8 cellular contexts compared by ENCODE assay signal in genomic region chr1:52348704-52349301, GRCh38. TPM values are rescaled to one million over a fixed set of nuclear protein-coding genes. Genes with fewer than 3 reads are reported as not detected.
DNase-seq lines count a peak whose midpoint lies in the region; ATAC-seq and TF ChIP-seq lines count a peak whose summit lies in the region.

No MANE protein-coding gene starts in this region.

- peaks cover 20% of the 10 kb centered on the region for H3K36me3 ChIP-seq in CD4-positive, CD25-positive, alpha-beta regulatory T cell (ENCODE audit: control insufficient read depth, insufficient read depth, low read length)
- peaks cover 13% of the 10 kb centered on the region for H3K36me3 ChIP-seq in mammary epithelial cell (ENCODE audit: insufficient read depth, low read length)
- peaks cover 61% of the 10 kb centered on the region for H3K36me3 ChIP-seq in lower lobe of right lung

- H3K4me2 ChIP-seq in mammary epithelial cell (ENCODE audit: insufficient read depth, low read depth, low read length): no peak overlapping the region

- ATAC-seq in CD4-positive, CD25-positive, alpha-beta regulatory T cell (ENCODE audit: low read depth in 2 of 2): peak in 1 of 2 donors; percentile 28
- ATAC-seq in lower lobe of right lung (peak; percentile 29 to 31), HG03135 (IDR thresholded peaks at IDR 0.05; ENCODE audit: unreplicated experiment) (no peak), HG02571 (IDR thresholded peaks at IDR 0.05; ENCODE audit: unreplicated experiment) (no peak), GM19455 (IDR thresholded peaks at IDR 0.05; ENCODE audit: unreplicated experiment) (no peak)

- no peaks in the 10 kb centered on the region for H3K4me1 ChIP-seq in CD4-positive, CD25-positive, alpha-beta regulatory T cell (ENCODE audit: control insufficient read depth, insufficient read depth, low read length, poor library complexity, severe bottlenecking)
- H3K4me1 ChIP-seq in mammary epithelial cell (ENCODE audit: insufficient read depth, low read length) (peaks cover 5% of the 10 kb centered on the region), lower lobe of right lung (no peaks in the 10 kb centered on the region)

- no peak overlapping the region for H2AFZ ChIP-seq in mammary epithelial cell (ENCODE audit: low read depth, low read length)

- peak in 1 of 3 donors; percentile 11 for DNase-seq in CD4-positive, CD25-positive, alpha-beta regulatory T cell
- DNase-seq in mammary epithelial cell: peak; percentile 28
- no peak for DNase-seq in lower lobe of right lung
- DNase-seq in A172 (ENCODE audit: low spot score): no peak

- no peaks in the 10 kb centered on the region for H3K27me3 Mint-ChIP-seq in CD4-positive, CD25-positive, alpha-beta regulatory T cell

- H3K4me1 Mint-ChIP-seq in CD4-positive, CD25-positive, alpha-beta regulatory T cell: peaks cover 0 to 3% (median 0%) of the 10 kb centered on the region in 4 donors

- BruUV-seq in mammary epithelial cell (replicated peaks; lab: Mats Ljungman, UMichigan): no TSS peak

- TF ChIP-seq CTCF in mammary epithelial cell (conservative IDR thresholded peaks at IDR 0.05 in 1 of 2, IDR thresholded peaks at IDR 0.05 in 1 of 2; ENCODE audit: extremely low read depth in 1 of 2, insufficient read depth in 1 of 2, low read depth in 1 of 2, low read length in 2 of 2): peak; percentile 25 to 56
- TF ChIP-seq CTCF in lower lobe of right lung (IDR thresholded peaks at IDR 0.05): peak; percentile 13

- no peak overlapping the region for H3K27ac ChIP-seq in CD4-positive, CD25-positive, alpha-beta regulatory T cell (ENCODE audit: insufficient read depth, low read length, poor library complexity, severe bottlenecking)
- H3K27ac ChIP-seq in mammary epithelial cell (ENCODE audit: insufficient read depth, low read depth, low read length): no peak overlapping the region
- H3K27ac ChIP-seq in lower lobe of right lung: no peak overlapping the region

- no peaks in the 10 kb centered on the region for H3K9me3 Mint-ChIP-seq in CD4-positive, CD25-positive, alpha-beta regulatory T cell

- TF ChIP-seq EP300 in Ishikawa (IDR thresholded peaks at IDR 0.05; ENCODE audit: borderline replicate concordance): no peak

- peak overlapping the region in 2 of 3 donors; percentile 26 to 49 for H3K27ac Mint-ChIP-seq in CD4-positive, CD25-positive, alpha-beta regulatory T cell

- CTCF ChIA-PET in mammary epithelial cell (lab: Charles Lee; ENCODE audit: low non-redundant PET): interaction anchor here (0.5 to 1.1 kb wide), 3 partner anchors 218 to 222 kb away, joined by 3 to 4 read pairs (median 4); no protein-coding TSS in a partner anchor

- no peak overlapping the region for H3K4me3 Mint-ChIP-seq in CD4-positive, CD25-positive, alpha-beta regulatory T cell

- in situ Hi-C loops in mammary epithelial cell (cut with MboI; ENCODE audit: low sequenced_read_pairs in 2 of 2): no loop called here

- H4K20me1 ChIP-seq in mammary epithelial cell (ENCODE audit: insufficient read depth, low read length): no peaks in the 10 kb centered on the region

- H3K36me3 Mint-ChIP-seq in CD4-positive, CD25-positive, alpha-beta regulatory T cell: peaks cover 16% of the 10 kb centered on the region

- dilution Hi-C loops in mammary epithelial cell (cut with HindIII; ENCODE audit: low sequenced_read_pairs): no loop called here

- 48% methylated on average over 5 of the region's 8 CpGs for WGBS in mammary epithelial cell (ENCODE audit: low coverage, missing lambda C conversion rate)

- intact Hi-C loops in mammary epithelial cell (cut with micrococcal nuclease) (loop anchor here (1.0 kb wide), 1 partner anchor 222 kb away; no protein-coding TSS in a partner anchor), lower lobe of right lung (cut with DNase I) (no loop called here)

- H3K27me3 ChIP-seq in CD4-positive, CD25-positive, alpha-beta regulatory T cell (ENCODE audit: control insufficient read depth, insufficient read depth, low read length): no peaks in the 10 kb centered on the region
- H3K27me3 ChIP-seq in mammary epithelial cell (ENCODE audit: insufficient read depth, low read length) (no peaks in the 10 kb centered on the region), lower lobe of right lung (ENCODE audit: low read depth) (no peaks in the 10 kb centered on the region)

- H3K4me3 ChIP-seq in CD4-positive, CD25-positive, alpha-beta regulatory T cell (ENCODE audit: low read depth, low read length): no peak overlapping the region
- H3K4me3 ChIP-seq in mammary epithelial cell (replicated peaks in 1 of 3; ENCODE audit: insufficient read depth in 1 of 3, low read depth in 2 of 3, low read length in 3 of 3): no peak overlapping the region
- H3K4me3 ChIP-seq in lower lobe of right lung: no peak overlapping the region

- H3K79me2 ChIP-seq in mammary epithelial cell (ENCODE audit: insufficient read depth, low read length): no peaks in the 10 kb centered on the region

- no peak overlapping the region for H3K9ac ChIP-seq in mammary epithelial cell (ENCODE audit: insufficient read depth, low read length)

- H3K9me3 ChIP-seq in CD4-positive, CD25-positive, alpha-beta regulatory T cell (ENCODE audit: control insufficient read depth in 2 of 2, low read length in 2 of 2): no peaks in the 10 kb centered on the region
- H3K9me3 ChIP-seq in mammary epithelial cell (replicated peaks; ENCODE audit: insufficient read depth, low read length) (no peaks in the 10 kb centered on the region), lower lobe of right lung (no peaks in the 10 kb centered on the region)

- peak; percentile 54 for TF ChIP-seq RAD21 in Ishikawa (IDR thresholded peaks at IDR 0.05; ENCODE audit: low read depth)

TF ChIP-seq in Ishikawa, 13 proteins besides CTCF, POLR2A, EP300 and RAD21:
- TF ChIP-seq YY1 (IDR thresholded peaks at IDR 0.05; ENCODE audit: low read depth): no peak
- TF ChIP-seq CREB1 (IDR thresholded peaks at IDR 0.05; ENCODE audit: low read depth): no peak
- no peak for TF ChIP-seq ZBTB7A (IDR thresholded peaks at IDR 0.05; ENCODE audit: low read depth)
- TF ChIP-seq TCF12 (IDR thresholded peaks at IDR 0.05; ENCODE audit: low read depth): no peak
- TF ChIP-seq TAF1 (IDR thresholded peaks at IDR 0.05; ENCODE audit: low read depth): no peak
- no peak for TF ChIP-seq MAX (IDR thresholded peaks at IDR 0.05)
- no peak for TF ChIP-seq REST (IDR thresholded peaks at IDR 0.05; ENCODE audit: low read depth)
- TF ChIP-seq USF1 (IDR thresholded peaks at IDR 0.05): no peak
- TF ChIP-seq TEAD4 (IDR thresholded peaks at IDR 0.05): no peak
- no peak for TF ChIP-seq EGR1 (IDR thresholded peaks at IDR 0.05)
- no peak for TF ChIP-seq NFIC (IDR thresholded peaks at IDR 0.05)
- TF ChIP-seq CEBPB (IDR thresholded peaks at IDR 0.05): no peak
TF ChIP-seq in Ishikawa: peak in this region for 0.

RNA-seq across cellular contexts. Expression of gene CC2D1B, which starts 17.2 kb away (rescaled TPM):
- total RNA-seq in CD4-positive, CD25-positive, alpha-beta regulatory T cell: 51.4 TPM
- 10 to 100 TPM in 1 of 4 donors, 1 to 10 TPM in 3; 4.1 to 11.7 (median 5.8) TPM for polyA plus RNA-seq in CD4-positive, CD25-positive, alpha-beta regulatory T cell
- 10 to 100 TPM; 28.1 to 31.0 TPM for total RNA-seq in mammary epithelial cell
- 13.8 TPM for polyA plus RNA-seq in mammary epithelial cell
- 27.5 TPM for polyA minus RNA-seq in mammary epithelial cell
- 44.5 TPM for total RNA-seq in lower lobe of right lung
- 44.3 and 48.9 TPM in 2 replicates for total RNA-seq in A172 (2014; rRNA removed; shearing (Covaris generic))

RNA-seq across cellular contexts. Expression of gene ORC1, which starts 55.4 kb away (rescaled TPM):
- total RNA-seq in CD4-positive, CD25-positive, alpha-beta regulatory T cell: 3.0 TPM
- 1 to 10 TPM in 3 of 4 donors, under 1 TPM in 1; 0.32 to 2.4 (median 1.5) TPM for polyA plus RNA-seq in CD4-positive, CD25-positive, alpha-beta regulatory T cell
- total RNA-seq in mammary epithelial cell: 1 to 10 TPM; 1.2 to 8.8 TPM
- polyA plus RNA-seq in mammary epithelial cell: 16.8 TPM
- 22.4 TPM for polyA minus RNA-seq in mammary epithelial cell
- 0.68 TPM for total RNA-seq in lower lobe of right lung
- total RNA-seq in A172 (2014; rRNA removed; shearing (Covaris generic)): 21.1 and 24.3 TPM in 2 replicates

RNA-seq across cellular contexts. Expression of gene PRPF38A, which starts 55.6 kb away (rescaled TPM):
- 64.4 TPM for total RNA-seq in CD4-positive, CD25-positive, alpha-beta regulatory T cell
- polyA plus RNA-seq in CD4-positive, CD25-positive, alpha-beta regulatory T cell: 10 to 100 TPM; 38.9 to 43.6 (median 41.1) TPM
- total RNA-seq in mammary epithelial cell (10 to 100 TPM in 1 of 2 donors, 1 to 10 TPM in 1; 9.2 to 34.9 TPM), lower lobe of right lung (34.7 TPM)
- polyA plus RNA-seq in mammary epithelial cell: 22.1 TPM
- polyA minus RNA-seq in mammary epithelial cell: 58.3 TPM
- total RNA-seq in A172 (2014; rRNA removed; shearing (Covaris generic)): 10.1 and 10.2 TPM in 2 replicates

Comparison
In these comparisons a context has a peak if more than half of its experiments do, and no peak if none do; other contexts are left out.
1. ATAC-seq: peak in lower lobe of right lung (2 of 2); none in HG03135 (single experiment), HG02571 (single experiment) and GM19455 (single experiment).